ENCODE assay signal across 13 cellular contexts in the genomic region with DNA sequence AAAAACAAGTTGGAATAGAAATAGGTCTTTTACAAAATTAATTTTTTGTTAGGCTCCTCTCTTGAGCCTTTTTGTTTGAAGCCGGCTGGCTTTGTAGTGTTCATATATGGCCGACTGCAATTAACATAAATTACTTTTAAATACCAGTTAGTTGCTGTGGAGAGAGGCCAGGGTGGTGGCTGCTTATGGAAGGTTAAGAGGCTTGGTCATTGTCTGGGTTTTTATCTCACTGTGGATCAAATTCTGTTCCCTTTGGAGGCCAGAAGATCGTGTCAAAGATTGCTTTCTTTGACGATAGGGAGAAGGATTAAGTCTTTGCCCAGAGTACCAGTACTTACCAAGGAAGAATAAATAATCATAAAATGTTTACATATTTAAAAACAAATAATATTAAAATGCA. TPM values are rescaled to one million over a fixed set of nuclear protein-coding genes. Genes with fewer than 3 reads are reported as not detected.
DNase-seq lines count a peak whose midpoint lies in the region; ATAC-seq and TF ChIP-seq lines count a peak whose summit lies in the region.
"Had no signal": no experiment of that assay in that cellular context is flagged by ENCODE, and none has a peak within 500 bp of the region (broad histone marks: within the 10 kb centered on the region; RNA-seq: fewer than 3 reads in every experiment).

No MANE protein-coding gene starts in this region.

- H3T11ph ChIP-seq in H9 (ENCODE audit: low read length): no peak overlapping the region

- H3K9me3 ChIP-seq in SJCRH30 (replicated peaks): no peaks in the 10 kb centered on the region
- H3K9me3 ChIP-seq in H9 (ENCODE audit: control insufficient read depth, low read depth, low read length): peaks cover 4% of the 10 kb centered on the region

- DNase-seq in DMS79 treated with DMSO at 0.1 percent for 48 hours (lab: John Stamatoyannopoulos, UW) (peak; percentile 49), NCI-H1105 (lab: John Stamatoyannopoulos, UW) (peak; percentile 74), SJCRH30 (peak; percentile 39 to 51), nephron progenitor cell (no peak), foreskin keratinocyte (no peak), H9 (no peak)
- DNase-seq in NK-92 treated with Interleukin-12 subunit alpha and Interleukin-12 subunit beta, amount 100 ng/mL, for 24 hours (lab: John Stamatoyannopoulos, UW): no peak
- no peak for DNase-seq in stimulated activated naive B cell treated with anti-CD40 and anti-IgM and Interleukin-4, amounts not matched to agents 10 μg/mL and 1 μg/mL and 100 μg/mL, for 72 hours
- DNase-seq: activated CD4-positive, alpha-beta memory T cell treated with anti-CD3 and anti-CD28 coated beads, Interleukin-2, amount 10 ng/mL, durations not matched to agents 7 days and 5 days; CD4-positive, alpha-beta T cell; left colon had no signal

- H3K36me3 ChIP-seq in SJCRH30: peaks cover 34% of the 10 kb centered on the region

- H3K27me3 Mint-ChIP-seq in nephron progenitor cell (ENCODE audit: low read depth, poor library complexity) (peaks cover 4% of the 10 kb centered on the region), H9 (ENCODE audit: low read depth) (no peaks in the 10 kb centered on the region)
- no peaks in the 10 kb centered on the region for H3K27me3 Mint-ChIP-seq in stimulated activated naive B cell treated with anti-CD40 and anti-IgM and Interleukin-4, amounts not matched to agents 10 μg/mL and 1 μg/mL and 100 μg/mL, for 72 hours
- H3K27me3 Mint-ChIP-seq: activated CD4-positive, alpha-beta memory T cell treated with anti-CD3 and anti-CD28 coated beads, Interleukin-2, amount 10 ng/mL, durations not matched to agents 7 days and 5 days; activated naive CD8-positive, alpha-beta T cell; CD4-positive, alpha-beta T cell had no signal

- no peak overlapping the region for H3K23ac ChIP-seq in H9 (ENCODE audit: insufficient read length, low read depth, low read length)

- peaks cover 2% of the 10 kb centered on the region for H3K79me1 ChIP-seq in H9 (ENCODE audit: insufficient read depth, low read depth, low read length, poor library complexity, severe bottlenecking)

- H4K5ac ChIP-seq in H9 (ENCODE audit: insufficient read length, low read depth, low read length): no peak overlapping the region

- no peak overlapping the region for H3K18ac ChIP-seq in H9 (ENCODE audit: insufficient read length, low read depth, low read length)

- H3K4me3 ChIP-seq in SJCRH30: peak overlapping the region; percentile 19; the same call in 1 of the 2 replicates
- H3K4me3 ChIP-seq: K562 had no signal

- peaks cover 87% of the 10 kb centered on the region for H3K36me3 Mint-ChIP-seq in nephron progenitor cell (ENCODE audit: low read depth)
- H3K36me3 Mint-ChIP-seq in H9 (ENCODE audit: insufficient read depth in 1 of 3, low read depth in 3 of 3): peaks cover 46 to 70% (median 47%) of the 10 kb centered on the region in 3 experiments
- peaks cover 61 to 85% of the 10 kb centered on the region in 2 donors for H3K36me3 Mint-ChIP-seq in stimulated activated naive B cell treated with anti-CD40 and anti-IgM and Interleukin-4, amounts not matched to agents 10 μg/mL and 1 μg/mL and 100 μg/mL, for 72 hours

- no peak overlapping the region for H2BK120ac ChIP-seq in H9 (ENCODE audit: low read depth, low read length, poor library complexity, severe bottlenecking)

- peaks cover 59% of the 10 kb centered on the region for H3K4me1 Mint-ChIP-seq in nephron progenitor cell
- peaks cover 33 to 40% of the 10 kb centered on the region in 2 experiments for H3K4me1 Mint-ChIP-seq in H9
- H3K4me1 Mint-ChIP-seq in stimulated activated naive B cell treated with anti-CD40 and anti-IgM and Interleukin-4, amounts not matched to agents 10 μg/mL and 1 μg/mL and 100 μg/mL, for 72 hours: peaks cover 26 to 40% of the 10 kb centered on the region in 2 donors

- H3K14ac ChIP-seq in H9 (ENCODE audit: insufficient read depth, low read length): no peak overlapping the region

- WGBS in H9 (ENCODE audit: extremely low coverage, insufficient read length, low lambda C conversion rate): no CpG with 5 or more reads among the region's 4 CpGs

- H2BK5ac ChIP-seq in H9 (ENCODE audit: insufficient read length, low read length): no peak overlapping the region

- ATAC-seq in foreskin keratinocyte: no peak
- no peak for ATAC-seq in stimulated activated naive B cell treated with anti-CD40 and anti-IgM and Interleukin-4, amounts not matched to agents 10 μg/mL and 1 μg/mL and 100 μg/mL, for 72 hours (replicated peaks)
- ATAC-seq: K562 had no signal

- H3K27ac ChIP-seq in SJCRH30 (peak overlapping the region; percentile 92), foreskin keratinocyte (no peak overlapping the region), H9 (ENCODE audit: insufficient read length, low read depth, low read length) (no peak overlapping the region)

- H3K9me3 Mint-ChIP-seq in nephron progenitor cell (peaks cover 55% of the 10 kb centered on the region), H9 (peaks cover 13 to 18% of the 10 kb centered on the region in 2 experiments)
- H3K9me3 Mint-ChIP-seq in stimulated activated naive B cell treated with anti-CD40 and anti-IgM and Interleukin-4, amounts not matched to agents 10 μg/mL and 1 μg/mL and 100 μg/mL, for 72 hours: peaks cover 14 to 15% of the 10 kb centered on the region in 2 donors
- H3K9me3 Mint-ChIP-seq: CD4-positive, alpha-beta T cell had no signal

- H4K20me1 ChIP-seq in H9 (ENCODE audit: control insufficient read depth, insufficient read depth, insufficient read length): no peaks in the 10 kb centered on the region

- H3K9ac ChIP-seq in H9 (ENCODE audit: extremely low read depth, insufficient read length, low read length): no peak overlapping the region

- H3K56ac ChIP-seq in H9 (ENCODE audit: insufficient read length, low read depth, low read length): no peak overlapping the region

- no peak overlapping the region for H2BK15ac ChIP-seq in H9 (ENCODE audit: low read depth, low read length)

- H3K4me2 ChIP-seq in H9 (ENCODE audit: insufficient read depth, insufficient read length, low read length): no peak overlapping the region

- H3K23me2 ChIP-seq in H9 (ENCODE audit: insufficient read length, low read depth, low read length, poor library complexity, severe bottlenecking): no peaks in the 10 kb centered on the region

- no peaks in the 10 kb centered on the region; the same call in 1 of the 2 replicates for H3K79me2 ChIP-seq in H9 (ENCODE audit: insufficient read depth, low read length)

- no peak overlapping the region for H2BK12ac ChIP-seq in H9 (ENCODE audit: insufficient read length, low read depth, low read length)

- H4K91ac ChIP-seq in H9 (ENCODE audit: insufficient read length, low read depth, low read length): no peak overlapping the region

- H3K27me3 ChIP-seq in SJCRH30 (no peaks in the 10 kb centered on the region), foreskin keratinocyte (no peaks in the 10 kb centered on the region), H9 (ENCODE audit: insufficient read depth, low read length) (no peaks in the 10 kb centered on the region)

- H3K4ac ChIP-seq in H9 (ENCODE audit: low read depth, low read length): no peak overlapping the region

- H2AK5ac ChIP-seq in H9 (ENCODE audit: insufficient read length, low read length): no peak overlapping the region

- no peak overlapping the region for H2AFZ ChIP-seq in H9 (ENCODE audit: low read length)

- no peak for TF ChIP-seq CTCF in nephron progenitor cell (IDR thresholded peaks at IDR 0.05)
- TF ChIP-seq CTCF in foreskin keratinocyte (conservative IDR thresholded peaks at IDR 0.05): no peak
- TF ChIP-seq CTCF in H9 (conservative IDR thresholded peaks at IDR 0.05): no peak

- H3K4me1 ChIP-seq in SJCRH30 (peaks cover 33% of the 10 kb centered on the region), foreskin keratinocyte (peaks cover 8% of the 10 kb centered on the region), H9 (ENCODE audit: insufficient read depth, low read length) (peaks cover 10% of the 10 kb centered on the region)

- H3K4me3 Mint-ChIP-seq in nephron progenitor cell (no peak overlapping the region), H9 (no peak overlapping the region)
- no peak overlapping the region for H3K4me3 Mint-ChIP-seq in stimulated activated naive B cell treated with anti-CD40 and anti-IgM and Interleukin-4, amounts not matched to agents 10 μg/mL and 1 μg/mL and 100 μg/mL, for 72 hours
- H3K4me3 Mint-ChIP-seq: activated CD4-positive, alpha-beta memory T cell treated with anti-CD3 and anti-CD28 coated beads, Interleukin-2, amount 10 ng/mL, durations not matched to agents 7 days and 5 days; CD4-positive, alpha-beta T cell had no signal

- H4K8ac ChIP-seq in H9 (replicated peaks; ENCODE audit: insufficient read length, low read depth, low read length): no peak overlapping the region

- H3K27ac Mint-ChIP-seq in nephron progenitor cell (peak overlapping the region; percentile 95), H9 (0 out of 7 replicates have a peak overlapping the region, but pooled peaks of 1 of the 3 experiments have one; percentile 22)
- H3K27ac Mint-ChIP-seq in stimulated activated naive B cell treated with anti-CD40 and anti-IgM and Interleukin-4, amounts not matched to agents 10 μg/mL and 1 μg/mL and 100 μg/mL, for 72 hours: no peak overlapping the region
- H3K27ac Mint-ChIP-seq: activated CD4-positive, alpha-beta memory T cell treated with anti-CD3 and anti-CD28 coated beads, Interleukin-2, amount 10 ng/mL, durations not matched to agents 7 days and 5 days; CD4-positive, alpha-beta T cell had no signal

- no peak overlapping the region for H2BK20ac ChIP-seq in H9 (ENCODE audit: low read depth, low read length, poor library complexity, severe bottlenecking)

RNA-seq across cellular contexts. Expression of gene MSI2, which starts 39.9 kb away (rescaled TPM):
- total RNA-seq in SJCRH30 (2014; rRNA removed; shearing (Covaris generic)): 73.7 and 76.6 TPM in 2 replicates
- total RNA-seq in foreskin keratinocyte: 18.4 and 18.8 TPM in 2 replicates
- polyA plus RNA-seq in foreskin keratinocyte: 9.0 and 11.1 TPM in 2 replicates
- total RNA-seq in H9 (2021): 82.6 and 98.5 TPM in 2 replicates

Comparison
In these comparisons a context has a peak if more than half of its experiments do, and no peak if none do; other contexts are left out.
1. DNase-seq: peak in DMS79 treated with DMSO at 0.1 percent for 48 hours (single experiment), NCI-H1105 (single experiment) and SJCRH30 (2 of 2); none in nephron progenitor cell (single experiment), foreskin keratinocyte (0 of 2), NK-92 treated with Interleukin-12 subunit alpha and Interleukin-12 subunit beta, amount 100 ng/mL, for 24 hours (single experiment), H9 (single experiment) and stimulated activated naive B cell treated with anti-CD40 and anti-IgM and Interleukin-4, amounts not matched to agents 10 μg/mL and 1 μg/mL and 100 μg/mL, for 72 hours (single experiment).